In genomic region chr20:36506253-36506652, GRCh38 we compare ENCODE assay signal across 12 cellular contexts. TPM values are rescaled to one million over a fixed set of nuclear protein-coding genes. Genes with fewer than 3 reads are reported as not detected.
DNase-seq lines count a peak whose midpoint lies in the region; ATAC-seq, FAIRE-seq and TF ChIP-seq lines count a peak whose summit lies in the region.
"Had no signal": no experiment of that assay in that cellular context is flagged by ENCODE, and none has a peak within 500 bp of the region (broad histone marks: within the 10 kb centered on the region; RNA-seq: fewer than 3 reads in every experiment).

No MANE protein-coding gene starts in this region.

- no peak overlapping the region for H3K27ac Mint-ChIP-seq in activated naive CD4-positive, alpha-beta T cell treated with anti-CD3 and anti-CD28 coated beads for 36 hours
- peak overlapping the region; percentile 23 for H3K27ac Mint-ChIP-seq in stimulated activated effector memory CD8-positive, alpha-beta T cell treated with anti-CD3 and anti-CD28 coated beads, Interleukin-12 subunit alpha, Interleukin-12 subunit beta, amount 100 ng/mL, for 72 hours

- H3K4me1 Mint-ChIP-seq in activated naive CD4-positive, alpha-beta T cell treated with anti-CD3 and anti-CD28 coated beads for 36 hours (ENCODE audit: low read depth) = peaks cover 15% of the 10 kb centered on the region
- no peaks in the 10 kb centered on the region for H3K4me1 Mint-ChIP-seq in stimulated activated effector memory CD8-positive, alpha-beta T cell treated with anti-CD3 and anti-CD28 coated beads, Interleukin-12 subunit alpha, Interleukin-12 subunit beta, amount 100 ng/mL, for 72 hours

- in situ Hi-C loops in astrocyte of the spinal cord (cut with HindIII; ENCODE audit: low sequenced_read_pairs) = no loop called here

- no peaks in the 10 kb centered on the region for H3F3A ChIP-seq in MM.1S (ENCODE audit: insufficient read depth, low read length)

- TF ChIP-seq CTCF in MM.1S (IDR thresholded peaks at IDR 0.05; ENCODE audit: low read length) (peak; percentile 43), astrocyte of the spinal cord (IDR thresholded peaks at IDR 0.05; ENCODE audit: low read depth, low read length) (peak; percentile 48)

- H3K27me3 ChIP-seq in MM.1S (replicated peaks; ENCODE audit: insufficient read depth, low read length) (no peaks in the 10 kb centered on the region), small intestine (ENCODE audit: control insufficient read depth in 2 of 2, insufficient read depth in 2 of 2, low read length in 2 of 2) (no peaks in the 10 kb centered on the region)

- no peak overlapping the region for H3K9ac ChIP-seq in MM.1S (ENCODE audit: low read length)

- H4K20me1 ChIP-seq in MM.1S (ENCODE audit: insufficient read depth, low read length) = no peaks in the 10 kb centered on the region

- intact Hi-C loops in activated naive CD4-positive, alpha-beta T cell treated with anti-CD3 and anti-CD28 coated beads for 36 hours (cut with micrococcal nuclease) = loop anchor here (1.0 to 5.0 kb wide), 2 partner anchors 101 to 381 kb away; partner anchors contain the start of gene RAB5IF

- peak; percentile 51 for ATAC-seq in stimulated activated effector memory CD8-positive, alpha-beta T cell treated with anti-CD3 and anti-CD28 coated beads, Interleukin-12 subunit alpha, Interleukin-12 subunit beta, amount 100 ng/mL, for 72 hours
- ATAC-seq in HG03045 (IDR thresholded peaks at IDR 0.05; ENCODE audit: unreplicated experiment) = no peak
- no peak for ATAC-seq in GM21367 (IDR thresholded peaks at IDR 0.05; ENCODE audit: unreplicated experiment)

- no peaks in the 10 kb centered on the region for H3K36me3 ChIP-seq in MM.1S (replicated peaks; ENCODE audit: insufficient read depth, low read length)
- H3K36me3 ChIP-seq in small intestine (ENCODE audit: control insufficient read depth in 2 of 2, insufficient read depth in 2 of 2, low read length in 2 of 2) = peaks cover 0 to 2% of the 10 kb centered on the region in 2 donors

- no peak overlapping the region for H3K4me2 ChIP-seq in MM.1S (ENCODE audit: low read depth, low read length)

- H2AFZ ChIP-seq in MM.1S (ENCODE audit: low read length) = no peak overlapping the region

- no peaks in the 10 kb centered on the region for H3K9me3 Mint-ChIP-seq in activated naive CD4-positive, alpha-beta T cell treated with anti-CD3 and anti-CD28 coated beads for 36 hours
- H3K9me3 Mint-ChIP-seq in stimulated activated effector memory CD8-positive, alpha-beta T cell treated with anti-CD3 and anti-CD28 coated beads, Interleukin-12 subunit alpha, Interleukin-12 subunit beta, amount 100 ng/mL, for 72 hours = no peaks in the 10 kb centered on the region

- DNase-seq in activated naive CD4-positive, alpha-beta T cell treated with anti-CD3 and anti-CD28 coated beads for 36 hours = peak; percentile 20
- no peak for DNase-seq in activated naive CD4-positive, alpha-beta T cell (lab: John Stamatoyannopoulos, UW)
- DNase-seq in MM.1S (peak; percentile 16), astrocyte of the spinal cord (ENCODE audit: low read depth, low spot score) (no peak), small intestine (no peak)
- DNase-seq in stimulated activated effector memory CD8-positive, alpha-beta T cell treated with anti-CD3 and anti-CD28 coated beads, Interleukin-12 subunit alpha, Interleukin-12 subunit beta, amount 100 ng/mL, for 72 hours (ENCODE audit: low spot score in 2 of 2) = no peak
- DNase-seq: DMS79; effector memory CD4-positive, alpha-beta T cell; NCI-H226 had no signal

- H3K4me1 ChIP-seq in MM.1S (ENCODE audit: low read length) (no peaks in the 10 kb centered on the region), small intestine (ENCODE audit: control insufficient read depth in 2 of 2, insufficient read depth in 1 of 2, low read depth in 1 of 2, low read length in 1 of 2) (no peaks in the 10 kb centered on the region)
- H3K4me1 ChIP-seq: HAP-1 had no signal

- WGBS in small intestine, 3 donors = 33 to 52% (median 50%) methylated on average over 1 of the region's 1 CpG

- H3K27ac ChIP-seq in MM.1S (ENCODE audit: low read length) (no peak overlapping the region), small intestine (ENCODE audit: low read depth in 1 of 2, low read length in 1 of 2) (no peak overlapping the region)

- no peak overlapping the region for H3K4me3 Mint-ChIP-seq in activated naive CD4-positive, alpha-beta T cell treated with anti-CD3 and anti-CD28 coated beads for 36 hours
- no peak overlapping the region for H3K4me3 Mint-ChIP-seq in stimulated activated effector memory CD8-positive, alpha-beta T cell treated with anti-CD3 and anti-CD28 coated beads, Interleukin-12 subunit alpha, Interleukin-12 subunit beta, amount 100 ng/mL, for 72 hours

- H3K79me2 ChIP-seq in MM.1S (ENCODE audit: low read length) = no peaks in the 10 kb centered on the region

- H3K9me3 ChIP-seq in MM.1S (replicated peaks; ENCODE audit: insufficient read depth, low read length) (no peaks in the 10 kb centered on the region), small intestine (ENCODE audit: control insufficient read depth, low read depth) (no peaks in the 10 kb centered on the region)
- H3K9me3 ChIP-seq: HAP-1 had no signal

- no peak for FAIRE-seq in small intestine (lab: Jason Lieb, UNC)

- peaks cover 6% of the 10 kb centered on the region for H3K36me3 Mint-ChIP-seq in activated naive CD4-positive, alpha-beta T cell treated with anti-CD3 and anti-CD28 coated beads for 36 hours (ENCODE audit: low read depth)
- H3K36me3 Mint-ChIP-seq in stimulated activated effector memory CD8-positive, alpha-beta T cell treated with anti-CD3 and anti-CD28 coated beads, Interleukin-12 subunit alpha, Interleukin-12 subunit beta, amount 100 ng/mL, for 72 hours = peaks cover 77% of the 10 kb centered on the region

- H3K9me2 ChIP-seq in MM.1S (replicated peaks; ENCODE audit: insufficient read depth, low read length) = no peaks in the 10 kb centered on the region

- no peaks in the 10 kb centered on the region for H3K27me3 Mint-ChIP-seq in activated naive CD4-positive, alpha-beta T cell treated with anti-CD3 and anti-CD28 coated beads for 36 hours (ENCODE audit: low read depth)

- H3K4me3 ChIP-seq in MM.1S (ENCODE audit: low read length) (no peak overlapping the region), astrocyte of the spinal cord (ENCODE audit: low read depth, low read length) (no peak overlapping the region), small intestine (ENCODE audit: low read depth in 1 of 2, low read length in 2 of 2) (no peak overlapping the region)
- H3K4me3 ChIP-seq: HAP-1 had no signal

- CTCF ChIA-PET in activated naive CD4-positive, alpha-beta T cell treated with anti-CD3 and anti-CD28 coated beads for 36 hours (lab: Charles Lee) = interaction anchor here (0.5 to 1.4 kb wide), 7 partner anchors 11 to 410 kb away, joined by 3 to 4 read pairs (median 4); partner anchors contain the start of gene RAB5IF

RNA-seq across cellular contexts. Expression of gene MYL9, which starts 35.1 kb away (rescaled TPM):
- total RNA-seq in activated naive CD4-positive, alpha-beta T cell treated with anti-CD3 and anti-CD28 coated beads for 36 hours = not detected
- 10 to 100 TPM in 2 of 3 donors, 1 to 10 TPM in 1; 7.4 to 91.2 (median 34.6) TPM for polyA plus RNA-seq in small intestine

Comparison
In these comparisons a context has a peak if more than half of its experiments do, and no peak if none do; other contexts are left out.
1. DNase-seq: peak in activated naive CD4-positive, alpha-beta T cell treated with anti-CD3 and anti-CD28 coated beads for 36 hours (single experiment) and MM.1S (single experiment); none in activated naive CD4-positive, alpha-beta T cell (0 of 4), astrocyte of the spinal cord (single experiment), stimulated activated effector memory CD8-positive, alpha-beta T cell treated with anti-CD3 and anti-CD28 coated beads, Interleukin-12 subunit alpha, Interleukin-12 subunit beta, amount 100 ng/mL, for 72 hours (0 of 2) and small intestine (single experiment).